In the genomic region with DNA sequence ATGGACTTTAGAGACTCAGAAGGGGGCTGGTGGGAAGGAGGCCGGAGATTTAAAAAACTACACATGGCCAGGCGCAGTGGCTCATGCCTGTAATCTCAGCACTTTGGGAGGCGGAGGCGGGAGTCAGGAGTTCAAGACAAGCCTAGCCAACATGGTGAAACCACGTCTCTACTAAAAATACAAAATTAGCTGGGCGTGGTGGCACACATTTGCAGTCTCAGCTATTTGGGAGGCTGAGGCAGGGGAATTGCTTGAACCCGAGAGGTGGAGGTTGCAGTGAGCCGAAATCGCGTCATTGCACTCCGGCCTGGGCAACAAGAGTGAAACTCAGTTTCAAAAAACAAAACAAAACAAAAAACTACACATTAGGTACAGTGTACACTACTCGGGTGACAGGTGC, we compare ENCODE assay signal across 8 cellular contexts.
DNase-seq lines count a peak whose midpoint lies in the region; ATAC-seq and TF ChIP-seq lines count a peak whose summit lies in the region.
"Not testable (repeated sequence)": the region's sequence is repeated elsewhere in the genome, so short reads cannot be mapped to it uniquely, and the experiment has no call there.

No MANE protein-coding gene starts in this region.

- H2AFZ ChIP-seq in OCI-LY3 (ENCODE audit: low read depth, low read length): peak overlapping the region; percentile 100; the same call in 1 of the 2 replicates

- not testable (repeated sequence) for DNase-seq in activated CD8-positive, alpha-beta T cell treated with anti-CD3 and anti-CD28 coated beads for 36 hours; MCF 10A (ENCODE audit: unreplicated experiment); fibroblast of pulmonary artery (ENCODE audit: low read depth); progenitor cell of endocrine pancreas (ENCODE audit: low spot score, unreplicated experiment); upper lobe of left lung

- H3K79me2 ChIP-seq in DOHH2 (ENCODE audit: control insufficient read depth, low read length) (peaks cover 37% of the 10 kb centered on the region), OCI-LY3 (ENCODE audit: low read length) (peaks cover 14% of the 10 kb centered on the region)

- TF ChIP-seq CTCF in DOHH2 (IDR thresholded peaks at IDR 0.05; ENCODE audit: low read depth, low read length, poor library complexity, severe bottlenecking); OCI-LY3 (IDR thresholded peaks at IDR 0.05; ENCODE audit: low read depth, low read length); activated CD8-positive, alpha-beta T cell treated with anti-CD3 and anti-CD28 coated beads for 36 hours (IDR thresholded peaks at IDR 0.05); MCF 10A (IDR thresholded peaks at IDR 0.05; ENCODE audit: unreplicated experiment); fibroblast of pulmonary artery (IDR thresholded peaks at IDR 0.05; ENCODE audit: low read length, missing control alignments); progenitor cell of endocrine pancreas (IDR thresholded peaks at IDR 0.05; ENCODE audit: unreplicated experiment); upper lobe of left lung (IDR thresholded peaks at IDR 0.05): not testable (repeated sequence)

- H3K27me3 ChIP-seq in DOHH2 (ENCODE audit: control insufficient read depth, low read length); OCI-LY3 (ENCODE audit: low read depth, low read length); mucosa of stomach (ENCODE audit: control insufficient read depth, insufficient read depth, low read length); upper lobe of left lung: not testable (repeated sequence)

- peak overlapping the region; percentile 91 for H3K4me3 Mint-ChIP-seq in activated CD8-positive, alpha-beta T cell treated with anti-CD3 and anti-CD28 coated beads for 36 hours
- H3K4me3 Mint-ChIP-seq in MCF 10A (ENCODE audit: unreplicated experiment) (peak overlapping the region; percentile 96), progenitor cell of endocrine pancreas (ENCODE audit: low read depth) (peak overlapping the region; percentile 92)

- H3K9me2 ChIP-seq in DOHH2 (replicated peaks; ENCODE audit: control insufficient read depth, low read length): not testable (repeated sequence)

- H3K27ac Mint-ChIP-seq in activated CD8-positive, alpha-beta T cell treated with anti-CD3 and anti-CD28 coated beads for 36 hours; progenitor cell of endocrine pancreas: not testable (repeated sequence)
- peak overlapping the region; percentile 93 for H3K27ac Mint-ChIP-seq in MCF 10A (ENCODE audit: low read depth, unreplicated experiment)

- H3K4me1 ChIP-seq in DOHH2 (ENCODE audit: control insufficient read depth, low read length): peaks cover 27% of the 10 kb centered on the region
- H3K4me1 ChIP-seq in OCI-LY3 (ENCODE audit: low read length); mucosa of stomach (ENCODE audit: control insufficient read depth, insufficient read depth, low read length): not testable (repeated sequence)
- H3K4me1 ChIP-seq in upper lobe of left lung: peaks cover 13 to 21% (median 18%) of the 10 kb centered on the region in 4 donors

- H4K20me1 ChIP-seq in DOHH2 (ENCODE audit: control insufficient read depth, insufficient read depth, low read depth, low read length); OCI-LY3 (ENCODE audit: insufficient read depth, low read length): not testable (repeated sequence)

- H3K4me2 ChIP-seq in DOHH2 (ENCODE audit: low read length): peak overlapping the region; percentile 100
- peak overlapping the region; percentile 88 for H3K4me2 ChIP-seq in OCI-LY3 (ENCODE audit: low read length)

- not testable (repeated sequence) for ATAC-seq in activated CD8-positive, alpha-beta T cell treated with anti-CD3 and anti-CD28 coated beads for 36 hours; upper lobe of left lung (ENCODE audit: low FRiP score in 2 of 2)

- H3K4me1 Mint-ChIP-seq in activated CD8-positive, alpha-beta T cell treated with anti-CD3 and anti-CD28 coated beads for 36 hours (ENCODE audit: low read depth): peaks cover 32% of the 10 kb centered on the region
- peaks cover 18% of the 10 kb centered on the region for H3K4me1 Mint-ChIP-seq in MCF 10A (ENCODE audit: insufficient read depth, unreplicated experiment)
- peaks cover 14% of the 10 kb centered on the region for H3K4me1 Mint-ChIP-seq in progenitor cell of endocrine pancreas (ENCODE audit: low read depth)

- not testable (repeated sequence) for H3K9me3 ChIP-seq in DOHH2 (ENCODE audit: control insufficient read depth, insufficient read depth, low read length); OCI-LY3 (ENCODE audit: insufficient read depth, low read length); mucosa of stomach (ENCODE audit: control insufficient read depth, low read length); upper lobe of left lung

- H3K36me3 ChIP-seq in DOHH2 (ENCODE audit: control insufficient read depth, low read length) (peaks cover 34% of the 10 kb centered on the region), OCI-LY3 (replicated peaks; ENCODE audit: low read depth, low read length) (peaks cover 10% of the 10 kb centered on the region)
- H3K36me3 ChIP-seq in mucosa of stomach (ENCODE audit: control insufficient read depth, insufficient read depth, low read length); upper lobe of left lung: not testable (repeated sequence)

- POLR2A ChIA-PET in activated CD8-positive, alpha-beta T cell treated with anti-CD3 and anti-CD28 coated beads for 36 hours (lab: Charles Lee): interaction anchor here (0.8 kb wide), 1 partner anchor 59 kb away, joined by 4 read pairs; no protein-coding TSS in a partner anchor
- POLR2A ChIA-PET in MCF 10A (lab: Yijun Ruan, JAX): interaction anchor here (2.8 kb wide), 1 partner anchor 87 kb away, joined by 12 read pairs; no protein-coding TSS in a partner anchor

- H3K4me3 ChIP-seq in DOHH2 (ENCODE audit: low read length) (peak overlapping the region; percentile 93), OCI-LY3 (ENCODE audit: low read length) (peak overlapping the region; percentile 98), fibroblast of pulmonary artery (replicated peaks; ENCODE audit: low read depth, low read length) (peak overlapping the region; percentile 92), mucosa of stomach (ENCODE audit: low read length) (peak overlapping the region; percentile 68), upper lobe of left lung (peak overlapping the region in 3 of 4 donors; percentile 81 to 87 (median 85))

- H3K36me3 Mint-ChIP-seq in activated CD8-positive, alpha-beta T cell treated with anti-CD3 and anti-CD28 coated beads for 36 hours (ENCODE audit: low read depth): peaks cover 29% of the 10 kb centered on the region
- H3K36me3 Mint-ChIP-seq in MCF 10A (ENCODE audit: insufficient read depth, unreplicated experiment) (peaks cover 13% of the 10 kb centered on the region), progenitor cell of endocrine pancreas (ENCODE audit: insufficient read depth) (peaks cover 16% of the 10 kb centered on the region)

- not testable (repeated sequence) for BruUV-seq in MCF 10A (replicated peaks; lab: Mats Ljungman, UMichigan)

- not testable (repeated sequence) for TF ChIP-seq EP300 in upper lobe of left lung (IDR thresholded peaks at IDR 0.05)

- not testable (repeated sequence) for H3K9ac ChIP-seq in OCI-LY3 (ENCODE audit: low read length)
- H3K9ac ChIP-seq in mucosa of stomach (ENCODE audit: low read length): peak overlapping the region; percentile 52

- H3K9me3 Mint-ChIP-seq in activated CD8-positive, alpha-beta T cell treated with anti-CD3 and anti-CD28 coated beads for 36 hours; MCF 10A (ENCODE audit: unreplicated experiment); progenitor cell of endocrine pancreas (ENCODE audit: low read depth): not testable (repeated sequence)

- CTCF ChIA-PET in activated CD8-positive, alpha-beta T cell treated with anti-CD3 and anti-CD28 coated beads for 36 hours (lab: Charles Lee); MCF 10A (lab: Yijun Ruan, JAX): not testable (repeated sequence)

- 95 to 97% methylated on average over 12 of the region's 12 CpGs for WGBS in upper lobe of left lung, 2 donors

- not testable (repeated sequence) for H3F3A ChIP-seq in DOHH2 (ENCODE audit: control insufficient read depth, insufficient read depth)

- intact Hi-C loops in activated CD8-positive, alpha-beta T cell treated with anti-CD3 and anti-CD28 coated beads for 36 hours (cut with micrococcal nuclease): loop anchor here (5.0 kb wide), 1 partner anchor 84 kb away; a partner anchor contains a TSS
- intact Hi-C loops in MCF 10A (cut with micrococcal nuclease): loop anchor here (5.0 kb wide), 1 partner anchor 229 kb away; a partner anchor contains a TSS

- H3K27ac ChIP-seq in DOHH2 (ENCODE audit: low read depth, low read length); OCI-LY3 (ENCODE audit: low read length); upper lobe of left lung: not testable (repeated sequence)

- H3K27me3 Mint-ChIP-seq in activated CD8-positive, alpha-beta T cell treated with anti-CD3 and anti-CD28 coated beads for 36 hours; MCF 10A (ENCODE audit: insufficient read depth, unreplicated experiment); progenitor cell of endocrine pancreas: not testable (repeated sequence)

- not testable (repeated sequence) for TF ChIP-seq POLR2A in upper lobe of left lung (IDR thresholded peaks at IDR 0.05)
